In genomic region chr13:45851171-45851889, GRCh38 we compare ENCODE assay signal across 1 cellular context.
A peak's percentile ranks its signal among the peaks of the same experiment; 100 is the strongest.
TF ChIP-seq lines count a peak whose summit lies in the region.

Gene SIAH3 (minus strand): TSS chr13:45851753. CDS start chr13:45851629, 124 bp downstream.

TF ChIP-seq in H1, 55 proteins besides CTCF, POLR2A, EP300 and RAD21 (continued from another document):
- TF ChIP-seq CHD7 (IDR thresholded peaks at IDR 0.05; ENCODE audit: insufficient replicate concordance, low read length) (no peak), TAF1 (IDR thresholded peaks at IDR 0.05; ENCODE audit: low read depth, low read length) (0 out of 2 replicates have a peak, but pooled peaks have one; percentile 14), ATF2 (IDR thresholded peaks at IDR 0.05; ENCODE audit: low read length) (no peak), CHD1 (IDR thresholded peaks at IDR 0.05; ENCODE audit: low read depth, low read length) (no peak), SAP30 (IDR thresholded peaks at IDR 0.05; ENCODE audit: insufficient read depth, insufficient replicate concordance, low read length) (no peak), POLR2AphosphoS5 (IDR thresholded peaks at IDR 0.05; ENCODE audit: low read depth, low read length) (no peak), TEAD4 (IDR thresholded peaks at IDR 0.05; ENCODE audit: low read depth, low read length) (no peak), USF2 (IDR thresholded peaks at IDR 0.05; ENCODE audit: low read length) (no peak), KDM1A (IDR thresholded peaks at IDR 0.05; ENCODE audit: borderline replicate concordance, low read length) (no peak), ASH2L (IDR thresholded peaks at IDR 0.05; ENCODE audit: low read length) (peak; percentile 50)
